In genomic region chr5:68652507-68652906, GRCh38 we compare ENCODE assay signal across 11 cellular contexts.
A peak's percentile ranks its signal among the peaks of the same experiment; 100 is the strongest.
DNase-seq lines count a peak whose midpoint lies in the region; ATAC-seq, FAIRE-seq and TF ChIP-seq lines count a peak whose summit lies in the region.
"Had no signal": no experiment of that assay in that cellular context is flagged by ENCODE, and none has a peak within 500 bp of the region (broad histone marks: within the 10 kb centered on the region; RNA-seq: fewer than 3 reads in every experiment).

No MANE protein-coding gene starts in this region.

- H3K27ac Mint-ChIP-seq in naive thymus-derived CD8-positive, alpha-beta T cell = no peak overlapping the region
- H3K27ac Mint-ChIP-seq: dendritic cell treated with granulocyte-macrophage colony-stimulating factor and Interleukin-4, amounts not matched to agents 40 ng/mL and 50 ng/mL, for 4 days had no signal

- FAIRE-seq in endometrium (lab: Jason Lieb, UNC) (peak; percentile 61), GM12892 (lab: Jason Lieb, UNC) (no peak)
- FAIRE-seq: D721Med had no signal

- no peaks in the 10 kb centered on the region for H3K27me3 Mint-ChIP-seq in naive thymus-derived CD8-positive, alpha-beta T cell
- H3K27me3 Mint-ChIP-seq: dendritic cell treated with granulocyte-macrophage colony-stimulating factor and Interleukin-4, amounts not matched to agents 40 ng/mL and 50 ng/mL, for 4 days had no signal

- no peak overlapping the region for H3K27ac ChIP-seq in coronary artery

- TF ChIP-seq POLR2A in GM12892 (IDR thresholded peaks at IDR 0.05; ENCODE audit: low read depth, low read length) = no peak

- no peaks in the 10 kb centered on the region for H3K9me3 Mint-ChIP-seq in naive thymus-derived CD8-positive, alpha-beta T cell
- H3K9me3 Mint-ChIP-seq: dendritic cell treated with granulocyte-macrophage colony-stimulating factor and Interleukin-4, amounts not matched to agents 40 ng/mL and 50 ng/mL, for 4 days had no signal

- ATAC-seq in naive thymus-derived CD8-positive, alpha-beta T cell = no peak
- ATAC-seq: activated CD4-positive, CD25-positive, alpha-beta regulatory T cell treated with anti-CD3 and anti-CD28 coated beads, Interleukin-2, amount 50 U/mL, for 24 hours had no signal

- TF ChIP-seq CTCF in AG10803 (conservative IDR thresholded peaks at IDR 0.05; ENCODE audit: low read length) = no peak
- no peak for TF ChIP-seq CTCF in coronary artery (IDR thresholded peaks at IDR 0.05)

- POLR2A ChIA-PET in naive thymus-derived CD8-positive, alpha-beta T cell (lab: Charles Lee) = no interaction called here

- DNase-seq in AG10803 (ENCODE audit: low read depth) (peak; percentile 74), LoVo (ENCODE audit: low spot score) (peak; percentile 68), myocyte (ENCODE audit: low read depth) (peak; percentile 64), GM12892 (ENCODE audit: insufficient read length) (no peak), coronary artery (ENCODE audit: low spot score) (no peak)
- DNase-seq in activated CD4-positive, alpha-beta T cell treated with anti-CD3 and anti-CD28 coated beads for 48 hours = no peak
- DNase-seq in naive thymus-derived CD8-positive, alpha-beta T cell = no peak

- H3K36me3 Mint-ChIP-seq in naive thymus-derived CD8-positive, alpha-beta T cell = no peaks in the 10 kb centered on the region

- H3K4me1 Mint-ChIP-seq in naive thymus-derived CD8-positive, alpha-beta T cell = no peaks in the 10 kb centered on the region

- H3K4me3 ChIP-seq in AG10803 (ENCODE audit: low read length) (no peak overlapping the region), coronary artery (no peak overlapping the region)

- H3K4me3 Mint-ChIP-seq in naive thymus-derived CD8-positive, alpha-beta T cell = no peak overlapping the region
- H3K4me3 Mint-ChIP-seq: dendritic cell treated with granulocyte-macrophage colony-stimulating factor and Interleukin-4, amounts not matched to agents 40 ng/mL and 50 ng/mL, for 4 days had no signal

Comparison
In these comparisons a context has a peak if more than half of its experiments do, and no peak if none do; other contexts are left out.
1. DNase-seq: peak in AG10803 (single experiment), LoVo (single experiment) and myocyte (single experiment); none in activated CD4-positive, alpha-beta T cell treated with anti-CD3 and anti-CD28 coated beads for 48 hours (single experiment), GM12892 (single experiment), naive thymus-derived CD8-positive, alpha-beta T cell (0 of 10) and coronary artery (single experiment).